In the genomic region with DNA sequence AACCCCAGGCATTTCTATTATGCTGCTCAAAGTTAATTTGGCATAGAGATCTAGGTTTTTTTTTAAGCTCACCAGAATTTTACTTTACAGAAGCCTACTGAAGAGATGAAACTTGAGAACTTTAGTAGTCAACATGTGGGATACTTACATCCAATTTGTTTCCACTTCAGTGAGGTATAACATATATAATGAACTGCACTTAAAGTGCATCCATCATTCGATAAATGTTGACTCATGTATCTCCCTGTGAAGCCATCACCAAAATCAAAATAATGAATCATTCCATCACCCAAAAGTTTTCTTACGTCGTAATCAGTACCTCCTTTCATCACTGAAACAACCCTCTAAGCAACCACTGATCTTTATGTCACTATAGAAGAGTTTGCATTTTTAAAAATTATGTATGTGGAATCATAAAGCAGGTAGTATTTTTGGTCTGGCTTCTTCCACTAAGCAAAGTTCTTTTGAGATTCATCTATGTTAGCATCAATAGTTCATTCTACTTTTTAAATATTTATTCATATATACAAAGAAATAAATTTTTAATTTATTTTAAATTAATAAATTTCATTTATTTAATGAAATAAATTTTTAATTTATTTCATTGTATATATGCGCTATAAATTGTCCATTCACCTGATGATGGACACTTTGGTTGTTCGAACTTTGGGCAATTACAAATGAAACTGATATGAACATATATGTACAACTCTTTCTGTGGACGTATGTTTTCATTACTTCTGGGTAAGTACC, we compare ENCODE assay signal across 8 cellular contexts. TPM values are rescaled to one million over a fixed set of nuclear protein-coding genes. Genes with fewer than 3 reads are reported as not detected.
DNase-seq lines count a peak whose midpoint lies in the region; ATAC-seq and TF ChIP-seq lines count a peak whose summit lies in the region.

No MANE protein-coding gene starts in this region.

- H3K4me3 ChIP-seq in breast epithelium = peak overlapping the region; percentile 67 to 87 (median 73)
- peak overlapping the region; percentile 73 to 92 for H3K4me3 ChIP-seq in mucosa of rectum (ENCODE audit: low read length in 2 of 2)

- H3K27me3 Mint-ChIP-seq in stimulated activated naive CD8-positive, alpha-beta T cell treated with anti-CD3 and anti-CD28 coated beads, Interleukin-15, Interleukin-2, amounts not matched to agents 100 ng/mL and 50 ng/mL, for 24 hours = peaks cover 48% of the 10 kb centered on the region

- H3K4me1 ChIP-seq in breast epithelium (no peaks in the 10 kb centered on the region), mucosa of rectum (ENCODE audit: control insufficient read depth in 2 of 2, insufficient read depth in 2 of 2, low read length in 2 of 2) (peaks cover 4% of the 10 kb centered on the region in 2 donors)

- TF ChIP-seq CTCF in breast epithelium (IDR thresholded peaks at IDR 0.05) = no peak

- H3K9me3 Mint-ChIP-seq in stimulated activated naive CD8-positive, alpha-beta T cell treated with anti-CD3 and anti-CD28 coated beads, Interleukin-15, Interleukin-2, amounts not matched to agents 100 ng/mL and 50 ng/mL, for 24 hours = no peaks in the 10 kb centered on the region

- H3K27ac ChIP-seq in breast epithelium (peak overlapping the region in 1 of 2 donors; percentile 90), mucosa of rectum (ENCODE audit: low read depth in 2 of 2, low read length in 2 of 2) (peak overlapping the region in 1 of 2 donors; percentile 96)

- H3K36me3 ChIP-seq in breast epithelium (no peaks in the 10 kb centered on the region), mucosa of rectum (ENCODE audit: control insufficient read depth in 2 of 2, insufficient read depth in 2 of 2, low read length in 2 of 2) (no peaks in the 10 kb centered on the region)

- DNase-seq in stimulated activated naive CD8-positive, alpha-beta T cell treated with anti-CD3 and anti-CD28 coated beads, Interleukin-15, Interleukin-2, amounts not matched to agents 100 U/mL and 50 U/mL, for 24 hours = no peak
- DNase-seq in breast epithelium (ENCODE audit: low spot score in 2 of 2) (no peak), sciatic nerve (ENCODE audit: low spot score) (no peak), SK-N-DZ (ENCODE audit: low spot score) (no peak)

- H3K4me1 Mint-ChIP-seq in stimulated activated naive CD8-positive, alpha-beta T cell treated with anti-CD3 and anti-CD28 coated beads, Interleukin-15, Interleukin-2, amounts not matched to agents 100 ng/mL and 50 ng/mL, for 24 hours (ENCODE audit: low read depth) = peaks cover 22% of the 10 kb centered on the region

- peak overlapping the region; percentile 86 for H3K4me3 Mint-ChIP-seq in stimulated activated naive CD8-positive, alpha-beta T cell treated with anti-CD3 and anti-CD28 coated beads, Interleukin-15, Interleukin-2, amounts not matched to agents 100 ng/mL and 50 ng/mL, for 24 hours

- intact Hi-C loops in breast epithelium (cut with DNase I; ENCODE audit: low total_unique reads) (no loop called here), sciatic nerve (cut with DNase I) (no loop called here)

- no peak for TF ChIP-seq POLR2A in breast epithelium (IDR thresholded peaks at IDR 0.05)

- H3K36me3 Mint-ChIP-seq in stimulated activated naive CD8-positive, alpha-beta T cell treated with anti-CD3 and anti-CD28 coated beads, Interleukin-15, Interleukin-2, amounts not matched to agents 100 ng/mL and 50 ng/mL, for 24 hours (ENCODE audit: low read depth) = no peaks in the 10 kb centered on the region

- H3K9me3 ChIP-seq in breast epithelium (no peaks in the 10 kb centered on the region), mucosa of rectum (ENCODE audit: control insufficient read depth in 2 of 2, low read length in 2 of 2) (no peaks in the 10 kb centered on the region)

- H3K9ac ChIP-seq in mucosa of rectum (ENCODE audit: low read depth in 1 of 2, low read length in 2 of 2) = peak overlapping the region; percentile 76 to 81

- ATAC-seq in stimulated activated naive CD8-positive, alpha-beta T cell treated with anti-CD3 and anti-CD28 coated beads, Interleukin-15, Interleukin-2, amounts not matched to agents 100 U/mL and 50 U/mL, for 24 hours = no peak
- ATAC-seq in sciatic nerve (no peak), HG03159 (IDR thresholded peaks at IDR 0.05; ENCODE audit: unreplicated experiment) (no peak), HG02588 (IDR thresholded peaks at IDR 0.05; ENCODE audit: unreplicated experiment) (no peak)

- H3K27me3 ChIP-seq in breast epithelium (no peaks in the 10 kb centered on the region), mucosa of rectum (ENCODE audit: control insufficient read depth in 2 of 2, insufficient read depth in 2 of 2, low read length in 2 of 2) (no peaks in the 10 kb centered on the region)

- H3K27ac Mint-ChIP-seq in stimulated activated naive CD8-positive, alpha-beta T cell treated with anti-CD3 and anti-CD28 coated beads, Interleukin-15, Interleukin-2, amounts not matched to agents 100 ng/mL and 50 ng/mL, for 24 hours = peak overlapping the region; percentile 71

RNA-seq across cellular contexts. Expression of gene CPNE8, which starts 2.0 kb away (rescaled TPM):
- total RNA-seq in breast epithelium (10 to 100 TPM; 11.3 to 29.8 (median 28.3) TPM), sciatic nerve (26.6 TPM)
- polyA plus RNA-seq in SK-N-DZ (2014; cell fraction: cytosol; rRNA removed) = 31.8 and 36.0 TPM in 2 replicates
- 37.8 and 40.3 TPM in 2 replicates for polyA plus RNA-seq in SK-N-DZ (2014; cell fraction: nucleus; rRNA removed)
